8 cellular contexts compared by ENCODE assay signal in genomic region chr2:55048925-55049793, GRCh38.
DNase-seq lines count a peak whose midpoint lies in the region; ATAC-seq and TF ChIP-seq lines count a peak whose summit lies in the region.

No MANE protein-coding gene starts in this region.

- DNase-seq in GDM1 (lab: John Stamatoyannopoulos, UW) (peak; percentile 67), NCI-H510A treated with DMSO at 0.1 percent for 48 hours (lab: John Stamatoyannopoulos, UW) (peak; percentile 56), coronary artery (ENCODE audit: low spot score) (peak; percentile 94)
- DNase-seq in activated CD4-positive, alpha-beta T cell treated with anti-CD3 and anti-CD28 coated beads for 48 hours = peak; percentile 74
- peak in 3 of 4 experiments; percentile 12 to 62 (median 43) for DNase-seq in stimulated activated CD4-positive, alpha-beta T cell treated with anti-CD3 and anti-CD28 coated beads, Interleukin-1b, Interleukin-23, amount 100 ng/mL, for 24 hours (ENCODE audit: low read depth in 4 of 4, low spot score in 1 of 4)

- ATAC-seq in HG03159 (IDR thresholded peaks at IDR 0.05; ENCODE audit: unreplicated experiment) (peak; percentile 15), HG03457 (IDR thresholded peaks at IDR 0.05; ENCODE audit: unreplicated experiment) (no peak)

- H3K27ac ChIP-seq in coronary artery (peak overlapping the region; percentile 96 to 98), layer of hippocampus (ENCODE audit: low read depth, low read length) (peak overlapping the region; percentile 98)

- peak; percentile 63 for TF ChIP-seq CTCF in coronary artery (IDR thresholded peaks at IDR 0.05)

- H3K4me3 ChIP-seq in coronary artery = peak overlapping the region; percentile 85

- H3K27me3 ChIP-seq in layer of hippocampus (ENCODE audit: control insufficient read depth, insufficient read depth, low read length) = no peaks in the 10 kb centered on the region

Comparison
In these comparisons a context has a peak if more than half of its experiments do, and no peak if none do; other contexts are left out.
1. DNase-seq: peak in every context shown above with its lines; median percentile 94 in coronary artery; 74 in activated CD4-positive, alpha-beta T cell treated with anti-CD3 and anti-CD28 coated beads for 48 hours; 67 in GDM1; 56 in NCI-H510A treated with DMSO at 0.1 percent for 48 hours; 43 in stimulated activated CD4-positive, alpha-beta T cell treated with anti-CD3 and anti-CD28 coated beads, Interleukin-1b, Interleukin-23, amount 100 ng/mL, for 24 hours.